Comparison of ENCODE assay signal across 10 cellular contexts in the genomic region with DNA sequence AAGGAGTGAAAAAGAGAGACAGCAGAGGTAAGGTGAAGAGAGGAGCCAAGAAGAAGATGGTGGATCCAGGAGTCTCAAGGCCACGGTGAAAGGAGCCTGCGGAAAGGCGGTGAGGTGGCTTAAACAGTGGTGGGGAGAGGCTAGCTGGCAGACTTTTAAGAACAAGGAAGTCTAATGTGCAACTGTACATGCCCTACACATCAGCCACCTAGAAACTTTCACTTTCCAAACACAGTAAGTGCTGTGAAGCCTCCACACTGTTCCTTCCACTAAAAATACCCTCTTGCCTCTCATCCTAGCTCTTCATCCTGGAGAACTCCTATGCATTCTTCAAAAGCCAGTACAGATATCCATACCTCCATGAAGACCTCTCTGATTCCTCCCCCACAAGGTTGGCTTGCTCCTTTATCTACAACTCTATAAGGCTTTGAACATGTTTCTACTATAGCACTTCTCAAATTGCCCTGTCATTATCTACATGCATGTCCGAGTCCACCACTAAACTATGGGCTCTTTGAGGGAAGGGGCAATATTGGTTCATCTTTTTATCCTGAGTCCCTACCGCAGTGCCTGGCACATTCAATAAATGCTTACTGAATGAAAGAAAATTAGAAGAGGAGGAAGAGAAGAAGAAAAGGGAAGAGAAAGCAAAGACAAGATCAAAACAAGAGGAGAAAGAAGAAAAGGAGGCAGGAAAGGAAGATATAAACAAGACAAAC. TPM values are rescaled to one million over a fixed set of nuclear protein-coding genes. Genes with fewer than 3 reads are reported as not detected.
DNase-seq lines count a peak whose midpoint lies in the region; ATAC-seq and TF ChIP-seq lines count a peak whose summit lies in the region.
"Had no signal": no experiment of that assay in that cellular context is flagged by ENCODE, and none has a peak within 500 bp of the region (broad histone marks: within the 10 kb centered on the region; RNA-seq: fewer than 3 reads in every experiment).

No MANE protein-coding gene starts in this region.

- peak overlapping the region in 6 of 7 donors; percentile 57 to 88 (median 72) for H3K27ac Mint-ChIP-seq in CD4-positive, alpha-beta memory T cell
- peak overlapping the region; percentile 56 for H3K27ac Mint-ChIP-seq in activated T-helper 1 cell treated with anti-CD3 and anti-CD28 coated beads, Interleukin-12 subunit alpha, Interleukin-12 subunit beta, Interleukin-2, Interleukin-4 antibody, amounts not matched to agents 30 ng/mL and 10 ng/mL and 1 ng/mL, durations not matched to agents 14 hours and 24 hours and 36 hours

- dilution Hi-C loops in mammary epithelial cell (cut with HindIII; ENCODE audit: low sequenced_read_pairs) = no loop called here

- CTCF ChIA-PET in CD4-positive, alpha-beta memory T cell (lab: Charles Lee; ENCODE audit: partially characterized antibody) = interaction anchor here (1.5 to 6.1 kb wide), 3 partner anchors 11 to 372 kb away, joined by 6 to 89 read pairs (median 11); a partner anchor contains a TSS
- CTCF ChIA-PET in mammary epithelial cell (lab: Charles Lee; ENCODE audit: low non-redundant PET) = no interaction called here

- no peak overlapping the region for H3K4me2 ChIP-seq in mammary epithelial cell (ENCODE audit: insufficient read depth, low read depth, low read length)

- TF ChIP-seq CTCF in mammary epithelial cell (conservative IDR thresholded peaks at IDR 0.05 in 1 of 2, IDR thresholded peaks at IDR 0.05 in 1 of 2; ENCODE audit: extremely low read depth in 1 of 2, insufficient read depth in 1 of 2, low read depth in 1 of 2, low read length in 2 of 2) = no peak

- POLR2A ChIA-PET in CD4-positive, alpha-beta memory T cell (lab: Charles Lee; ENCODE audit: partially characterized antibody) = interaction anchor here (0.9 to 1.1 kb wide), 2 partner anchors 20 to 172 kb away, joined by 3 read pairs; no protein-coding TSS in a partner anchor

- WGBS in mammary epithelial cell (ENCODE audit: low coverage, missing lambda C conversion rate) = 92% methylated on average over 5 of the region's 5 CpGs

- no peak overlapping the region for H3K27ac ChIP-seq in CD4-positive, alpha-beta memory T cell (ENCODE audit: low read depth, low read length)
- no peak overlapping the region for H3K27ac ChIP-seq in mammary epithelial cell (ENCODE audit: insufficient read depth, low read depth, low read length)

- H4K20me1 ChIP-seq in mammary epithelial cell (ENCODE audit: insufficient read depth, low read length) = no peaks in the 10 kb centered on the region

- no peaks in the 10 kb centered on the region for H3K27me3 ChIP-seq in CD4-positive, alpha-beta memory T cell (ENCODE audit: insufficient read depth, low read length)
- no peaks in the 10 kb centered on the region for H3K27me3 ChIP-seq in mammary epithelial cell (ENCODE audit: insufficient read depth, low read length)

- intact Hi-C loops in CD4-positive, alpha-beta memory T cell (cut with micrococcal nuclease) = loop anchor here (5.0 kb wide), 1 partner anchor 1601 kb away; no protein-coding TSS in a partner anchor
- intact Hi-C loops in activated T-helper 1 cell treated with anti-CD3 and anti-CD28 coated beads, Interleukin-12 subunit alpha, Interleukin-12 subunit beta, Interleukin-2, Interleukin-4 antibody, amounts not matched to agents 30 ng/mL and 10 ng/mL and 1 ng/mL, durations not matched to agents 14 hours and 24 hours and 36 hours (cut with micrococcal nuclease) = no loop called here
- intact Hi-C loops in mammary epithelial cell (cut with micrococcal nuclease) = loop anchor here (5.0 kb wide), 1 partner anchor 841 kb away; no protein-coding TSS in a partner anchor

- no peak overlapping the region for H3K9ac ChIP-seq in mammary epithelial cell (ENCODE audit: insufficient read depth, low read length)

- no peak overlapping the region for H2AFZ ChIP-seq in mammary epithelial cell (ENCODE audit: low read depth, low read length)

- H3K36me3 Mint-ChIP-seq in CD4-positive, alpha-beta memory T cell = no peaks in the 10 kb centered on the region
- H3K36me3 Mint-ChIP-seq in activated T-helper 1 cell treated with anti-CD3 and anti-CD28 coated beads, Interleukin-12 subunit alpha, Interleukin-12 subunit beta, Interleukin-2, Interleukin-4 antibody, amounts not matched to agents 30 ng/mL and 10 ng/mL and 1 ng/mL, durations not matched to agents 14 hours and 24 hours and 36 hours (ENCODE audit: low read depth) = peaks cover 2% of the 10 kb centered on the region

- H3K4me3 ChIP-seq in CD4-positive, alpha-beta memory T cell (ENCODE audit: low read length in 2 of 2) = no peak overlapping the region
- H3K4me3 ChIP-seq in mammary epithelial cell (replicated peaks in 1 of 3; ENCODE audit: insufficient read depth in 1 of 3, low read depth in 2 of 3, low read length in 3 of 3) = no peak overlapping the region

- no peaks in the 10 kb centered on the region for H3K27me3 Mint-ChIP-seq in CD4-positive, alpha-beta memory T cell
- H3K27me3 Mint-ChIP-seq in activated T-helper 1 cell treated with anti-CD3 and anti-CD28 coated beads, Interleukin-12 subunit alpha, Interleukin-12 subunit beta, Interleukin-2, Interleukin-4 antibody, amounts not matched to agents 30 ng/mL and 10 ng/mL and 1 ng/mL, durations not matched to agents 14 hours and 24 hours and 36 hours (ENCODE audit: insufficient read depth) = no peaks in the 10 kb centered on the region

- no peaks in the 10 kb centered on the region for H3K79me2 ChIP-seq in mammary epithelial cell (ENCODE audit: insufficient read depth, low read length)

- no peaks in the 10 kb centered on the region for H3K9me3 ChIP-seq in CD4-positive, alpha-beta memory T cell (ENCODE audit: control insufficient read depth in 1 of 2, low read length in 2 of 2)
- no peaks in the 10 kb centered on the region for H3K9me3 ChIP-seq in mammary epithelial cell (replicated peaks; ENCODE audit: insufficient read depth, low read length)

- BruUV-seq in mammary epithelial cell (replicated peaks; lab: Mats Ljungman, UMichigan) = no TSS peak

- H3K36me3 ChIP-seq in CD4-positive, alpha-beta memory T cell (ENCODE audit: insufficient read depth, low read length) = no peaks in the 10 kb centered on the region
- H3K36me3 ChIP-seq in mammary epithelial cell (ENCODE audit: insufficient read depth, low read length) = no peaks in the 10 kb centered on the region

- in situ Hi-C loops in mammary epithelial cell (cut with MboI; ENCODE audit: low sequenced_read_pairs in 2 of 2) = loop anchor here in 1 of 2 donors (5.0 kb wide), 1 partner anchor 86 kb away; a partner anchor contains a TSS

- DNase-seq in CD4-positive, alpha-beta memory T cell = no peak
- DNase-seq in activated T-helper 1 cell treated with anti-CD3 and anti-CD28 coated beads, Interleukin-12 subunit alpha, Interleukin-12 subunit beta, Interleukin-2, Interleukin-4 antibody, amounts not matched to agents 30 ng/mL and 10 ng/mL and 1 ng/mL, durations not matched to agents 14 hours and 24 hours and 36 hours (ENCODE audit: low spot score) = no peak
- no peak for DNase-seq in mammary epithelial cell
- DNase-seq in NCI-H524 (lab: John Stamatoyannopoulos, UW) = no peak
- DNase-seq in NCI-H510A (lab: John Stamatoyannopoulos, UW) = no peak
- DNase-seq: activated gamma-delta T cell, kidney glomerular epithelial cell had no signal

- ATAC-seq in GM19351 (IDR thresholded peaks at IDR 0.05; ENCODE audit: unreplicated experiment) = peak; percentile 37
- peak; percentile 40 for ATAC-seq in HG03108 (IDR thresholded peaks at IDR 0.05; ENCODE audit: unreplicated experiment)
- ATAC-seq in HG02840 (IDR thresholded peaks at IDR 0.05; ENCODE audit: low FRiP score, unreplicated experiment) = no peak

- H3K4me1 ChIP-seq in CD4-positive, alpha-beta memory T cell (ENCODE audit: insufficient read depth, low read length) = peaks cover 35% of the 10 kb centered on the region
- no peaks in the 10 kb centered on the region for H3K4me1 ChIP-seq in mammary epithelial cell (ENCODE audit: insufficient read depth, low read length)

- H3K4me3 Mint-ChIP-seq in CD4-positive, alpha-beta memory T cell = peak overlapping the region in 7 of 8 donors; percentile 3 to 67 (median 21)
- H3K4me3 Mint-ChIP-seq in activated T-helper 1 cell treated with anti-CD3 and anti-CD28 coated beads, Interleukin-12 subunit alpha, Interleukin-12 subunit beta, Interleukin-2, Interleukin-4 antibody, amounts not matched to agents 30 ng/mL and 10 ng/mL and 1 ng/mL, durations not matched to agents 14 hours and 24 hours and 36 hours = peak overlapping the region; percentile 19

- peaks cover 30 to 39% (median 35%) of the 10 kb centered on the region in 4 donors for H3K4me1 Mint-ChIP-seq in CD4-positive, alpha-beta memory T cell
- peaks cover 54% of the 10 kb centered on the region for H3K4me1 Mint-ChIP-seq in activated T-helper 1 cell treated with anti-CD3 and anti-CD28 coated beads, Interleukin-12 subunit alpha, Interleukin-12 subunit beta, Interleukin-2, Interleukin-4 antibody, amounts not matched to agents 30 ng/mL and 10 ng/mL and 1 ng/mL, durations not matched to agents 14 hours and 24 hours and 36 hours (ENCODE audit: low read depth)

- H3K9me3 Mint-ChIP-seq in CD4-positive, alpha-beta memory T cell = no peaks in the 10 kb centered on the region
- H3K9me3 Mint-ChIP-seq in activated T-helper 1 cell treated with anti-CD3 and anti-CD28 coated beads, Interleukin-12 subunit alpha, Interleukin-12 subunit beta, Interleukin-2, Interleukin-4 antibody, amounts not matched to agents 30 ng/mL and 10 ng/mL and 1 ng/mL, durations not matched to agents 14 hours and 24 hours and 36 hours = no peaks in the 10 kb centered on the region

RNA-seq across cellular contexts. Expression of a gene that starts 54.3 kb away (rescaled TPM):
- not detected for total RNA-seq in CD4-positive, alpha-beta memory T cell
- polyA plus RNA-seq in CD4-positive, alpha-beta memory T cell = under 1 TPM in 1 of 2 donors, not detected in 1; 0.22 TPM
- total RNA-seq in activated T-helper 1 cell treated with anti-CD3 and anti-CD28 coated beads, Interleukin-12 subunit alpha, Interleukin-12 subunit beta, Interleukin-2, Interleukin-4 antibody, amounts not matched to agents 30 ng/mL and 10 ng/mL and 1 ng/mL, durations not matched to agents 14 hours and 24 hours and 36 hours = 25.0 and 27.2 TPM in 2 replicates
- 1 to 10 TPM in 1 of 2 donors, under 1 TPM in 1; 0.59 to 3.3 TPM for total RNA-seq in mammary epithelial cell
- 0.08 TPM for polyA plus RNA-seq in mammary epithelial cell
- polyA minus RNA-seq in mammary epithelial cell = not detected
